In genomic region chr2:72013726-72014125, GRCh38 we compare ENCODE assay signal across 26 cellular contexts.
"Had no signal": no experiment of that assay in that cellular context is flagged by ENCODE, and none has a peak within 500 bp of the region (broad histone marks: within the 10 kb centered on the region; RNA-seq: fewer than 3 reads in every experiment).

No MANE protein-coding gene starts in this region.

- H3K9me3 ChIP-seq: ascending aorta, esophagus squamous epithelium, left lung, neutrophil, ovary, prostate gland, tibial nerve, uterus had no signal

- H3K27me3 ChIP-seq: ascending aorta, cardiac muscle cell, neutrophil, ovary, tibial nerve, uterus had no signal

- H3K36me3 ChIP-seq: ascending aorta, cardiac muscle cell, esophagus squamous epithelium, left lung, neutrophil, ovary, prostate gland, tibial nerve, uterus had no signal

- ATAC-seq: activated CD4-positive, alpha-beta T cell treated with anti-CD3 and anti-CD28 coated beads for 36 hours; activated CD8-positive, alpha-beta T cell treated with anti-CD3 and anti-CD28 coated beads, Interleukin-2, amount 10 ng/mL, durations not matched to agents 7 days and 5 days; left lung had no signal

- H3K27ac ChIP-seq: ascending aorta, cardiac muscle cell, epithelial cell of prostate, esophagus squamous epithelium, left lung, neutrophil, ovary, prostate gland, tibial nerve, uterus had no signal

- H3K4me3 ChIP-seq: ascending aorta, cardiac muscle cell, esophagus squamous epithelium, left lung, ovary, prostate gland, tibial nerve, uterus had no signal

- H3K4me1 ChIP-seq: ascending aorta, esophagus squamous epithelium, left lung, prostate gland, tibial nerve, uterus had no signal

- DNase-seq: activated CD4-positive, alpha-beta T cell treated with anti-CD3 and anti-CD28 coated beads for 36 hours; activated CD4-positive, CD25-positive, alpha-beta regulatory T cell; activated CD8-positive, alpha-beta T cell treated with anti-CD3 and anti-CD28 coated beads, Interleukin-2, amount 10 ng/mL, durations not matched to agents 7 days and 5 days; activated gamma-delta T cell; activated naive CD4-positive, alpha-beta T cell treated with anti-CD3 and anti-CD28 coated beads, Interleukin-2, amount 10 ng/mL, durations not matched to agents 7 days and 5 days; activated naive CD8-positive, alpha-beta T cell treated with anti-CD3 and anti-CD28 coated beads, Interleukin-2, amount 10 ng/mL, durations not matched to agents 7 days and 5 days; activated T-cell treated with anti-CD3 and anti-CD28 coated beads, Interleukin-2, amount 50 U/mL, for 24 hours; effector CD4-positive, alpha-beta T cell; esophagus squamous epithelium; foreskin melanocyte; naive B cell; nephron progenitor cell; ovary; retina; stimulated activated CD4-positive, alpha-beta T cell treated with anti-CD3 and anti-CD28 coated beads, Interleukin-15, amount 100 ng/mL, for 24 hours; stimulated activated CD4-positive, alpha-beta T cell treated with anti-CD3 and anti-CD28 coated beads, Interleukin-2, amount 100 ng/mL, for 24 hours; stimulated activated naive CD4-positive, alpha-beta T cell; T-helper 1 cell; uterus had no signal
